Comparison of ENCODE assay signal across 9 cellular contexts in genomic region chr9:134026561-134026960, GRCh38. TPM values are rescaled to one million over a fixed set of nuclear protein-coding genes. Genes with fewer than 3 reads are reported as not detected.
A peak's percentile ranks its signal among the peaks of the same experiment; 100 is the strongest.
DNase-seq lines count a peak whose midpoint lies in the region; ATAC-seq and TF ChIP-seq lines count a peak whose summit lies in the region.
"Had no signal": no experiment of that assay in that cellular context is flagged by ENCODE, and none has a peak within 500 bp of the region (broad histone marks: within the 10 kb centered on the region; RNA-seq: fewer than 3 reads in every experiment).

No MANE protein-coding gene starts in this region.

- ATAC-seq in left ventricle myocardium superior (no peak), GM21360 (IDR thresholded peaks at IDR 0.05; ENCODE audit: unreplicated experiment) (no peak)
- no peak for ATAC-seq in activated naive CD8-positive, alpha-beta T cell treated with anti-CD3 and anti-CD28 coated beads, Interleukin-2, amount 50 U/mL, for 24 hours

- DNase-seq in left ventricle myocardium inferior = no peak
- DNase-seq in left ventricle myocardium superior = no peak
- DNase-seq in activated naive CD8-positive, alpha-beta T cell treated with anti-CD3 and anti-CD28 coated beads, Interleukin-2, amount 50 U/mL, for 24 hours = no peak
- no peak for DNase-seq in mesenchymal stem cell
- DNase-seq in DMS 273 treated with DMSO at 0.1 percent for 48 hours (lab: John Stamatoyannopoulos, UW) = no peak
- DNase-seq in stimulated activated CD4-positive, alpha-beta T cell treated with anti-CD3 and anti-CD28 coated beads, Interleukin-4, amount 100 ng/mL, for 24 hours = no peak
- DNase-seq in NCI-H510A treated with DMSO at 0.1 percent for 48 hours (lab: John Stamatoyannopoulos, UW) = no peak
- DNase-seq: H7 had no signal

- H3K4me3 Mint-ChIP-seq in activated naive CD8-positive, alpha-beta T cell treated with anti-CD3 and anti-CD28 coated beads, Interleukin-2, amount 50 U/mL, for 24 hours = peak overlapping the region; percentile 79

- no peak overlapping the region for H3K27ac Mint-ChIP-seq in activated naive CD8-positive, alpha-beta T cell treated with anti-CD3 and anti-CD28 coated beads, Interleukin-2, amount 50 U/mL, for 24 hours

- intact Hi-C loops in left ventricle myocardium inferior (cut with micrococcal nuclease) = no loop called here
- intact Hi-C loops in left ventricle myocardium superior (cut with micrococcal nuclease) = no loop called here

- H3K9me3 Mint-ChIP-seq in activated naive CD8-positive, alpha-beta T cell treated with anti-CD3 and anti-CD28 coated beads, Interleukin-2, amount 50 U/mL, for 24 hours = no peaks in the 10 kb centered on the region

- H3K4me2 ChIP-seq in mesenchymal stem cell (ENCODE audit: low read length, poor library complexity, severe bottlenecking) = peak overlapping the region; percentile 67

- peak overlapping the region; percentile 89 for H3K9ac ChIP-seq in mesenchymal stem cell (ENCODE audit: low read length)

- H3K27me3 Mint-ChIP-seq in activated naive CD8-positive, alpha-beta T cell treated with anti-CD3 and anti-CD28 coated beads, Interleukin-2, amount 50 U/mL, for 24 hours = no peaks in the 10 kb centered on the region

- H4K91ac ChIP-seq in mesenchymal stem cell (ENCODE audit: low read length) = no peak overlapping the region

- H3K36me3 Mint-ChIP-seq in activated naive CD8-positive, alpha-beta T cell treated with anti-CD3 and anti-CD28 coated beads, Interleukin-2, amount 50 U/mL, for 24 hours (ENCODE audit: low read depth) = peaks cover 3% of the 10 kb centered on the region

- H3K79me1 ChIP-seq in mesenchymal stem cell (replicated peaks; ENCODE audit: low read length, poor library complexity, severe bottlenecking) = peaks cover 25% of the 10 kb centered on the region

- peaks cover 4% of the 10 kb centered on the region for H3K4me1 Mint-ChIP-seq in activated naive CD8-positive, alpha-beta T cell treated with anti-CD3 and anti-CD28 coated beads, Interleukin-2, amount 50 U/mL, for 24 hours

- H3K36me3 ChIP-seq in left ventricle myocardium inferior = peaks cover 16% of the 10 kb centered on the region
- peaks cover 41 to 43% of the 10 kb centered on the region in 2 experiments for H3K36me3 ChIP-seq in mesenchymal stem cell (ENCODE audit: control insufficient read depth in 1 of 2, insufficient read depth in 2 of 2, low read depth in 1 of 2, low read length in 2 of 2)

- 93% methylated on average over 18 of the region's 18 CpGs for WGBS in mesenchymal stem cell

- H2AFZ ChIP-seq in mesenchymal stem cell (ENCODE audit: low read depth, low read length) = no peak overlapping the region

- H3K4me1 ChIP-seq in left ventricle myocardium inferior (peaks cover 16% of the 10 kb centered on the region), mesenchymal stem cell (ENCODE audit: control insufficient read depth, insufficient read depth, low read depth, low read length) (peaks cover 11% of the 10 kb centered on the region)

- H3K4me3 ChIP-seq in left ventricle myocardium inferior (peak overlapping the region; percentile 78), mesenchymal stem cell (ENCODE audit: insufficient read depth in 1 of 2, low read depth in 1 of 2, low read length in 2 of 2) (peak overlapping the region in 1 of 2 experiments; percentile 89)

- no peak overlapping the region for H4K8ac ChIP-seq in mesenchymal stem cell (ENCODE audit: low read length)

- no peak overlapping the region for H3K4ac ChIP-seq in mesenchymal stem cell (ENCODE audit: low read depth in 1 of 2, low read length in 2 of 2)

- no peak for TF ChIP-seq CTCF in left ventricle myocardium inferior (IDR thresholded peaks at IDR 0.05; ENCODE audit: borderline replicate concordance)

- H2BK120ac ChIP-seq in mesenchymal stem cell (ENCODE audit: low read depth, low read length) = no peak overlapping the region

- no peaks in the 10 kb centered on the region for H3K27me3 ChIP-seq in left ventricle myocardium inferior (ENCODE audit: low read depth)
- no peaks in the 10 kb centered on the region for H3K27me3 ChIP-seq in mesenchymal stem cell (ENCODE audit: control insufficient read depth in 1 of 2, insufficient read depth in 1 of 2, low read length in 2 of 2)

- H3K9me3 ChIP-seq in left ventricle myocardium inferior (replicated peaks) = no peaks in the 10 kb centered on the region
- H3K9me3 ChIP-seq in mesenchymal stem cell (ENCODE audit: control insufficient read depth, low read length) = no peaks in the 10 kb centered on the region

- H2AK5ac ChIP-seq in mesenchymal stem cell (ENCODE audit: low read length, severe bottlenecking) = no peak overlapping the region

- no peak overlapping the region for H2BK15ac ChIP-seq in mesenchymal stem cell (ENCODE audit: low read depth, poor library complexity, severe bottlenecking)

- H3K27ac ChIP-seq in left ventricle myocardium inferior (replicated peaks) (no peak overlapping the region), mesenchymal stem cell (ENCODE audit: low read length, poor library complexity, severe bottlenecking) (no peak overlapping the region)

- H2BK12ac ChIP-seq in mesenchymal stem cell (ENCODE audit: low read length in 2 of 2) = no peak overlapping the region

- H2BK5ac ChIP-seq in mesenchymal stem cell (ENCODE audit: low read depth, low read length, poor library complexity, severe bottlenecking) = no peak overlapping the region

- no peak overlapping the region for H3K18ac ChIP-seq in mesenchymal stem cell (ENCODE audit: low read depth in 1 of 2, low read length in 2 of 2)

- H3K23ac ChIP-seq in mesenchymal stem cell (ENCODE audit: low read length in 2 of 2) = no peak overlapping the region

- no peak overlapping the region for H3K14ac ChIP-seq in mesenchymal stem cell (ENCODE audit: low read length in 2 of 2)

RNA-seq across cellular contexts. Expression of gene BRD3OS, which starts 1.3 kb away (rescaled TPM):
- 5.7 TPM for total RNA-seq in left ventricle myocardium inferior
- 4.7 TPM for total RNA-seq in left ventricle myocardium superior
- 23.6 TPM for polyA plus RNA-seq in mesenchymal stem cell (2013, experiment 1 of 2)
- 26.5 TPM for polyA plus RNA-seq in mesenchymal stem cell (2013, experiment 2 of 2)

RNA-seq across cellular contexts. Expression of gene VAV2, which starts 34.4 kb away (rescaled TPM):
- total RNA-seq in left ventricle myocardium inferior (4.1 TPM), left ventricle myocardium superior (6.1 TPM)
- 11.6 TPM for polyA plus RNA-seq in mesenchymal stem cell (2013, experiment 1 of 2)
- polyA plus RNA-seq in mesenchymal stem cell (2013, experiment 2 of 2) = 11.1 TPM

RNA-seq across cellular contexts. Expression of gene BRD3, which starts 41.3 kb away (rescaled TPM):
- total RNA-seq in left ventricle myocardium inferior (24.7 TPM), left ventricle myocardium superior (28.7 TPM)
- polyA plus RNA-seq in mesenchymal stem cell (2013, experiment 1 of 2) = 15.9 TPM
- 15.0 TPM for polyA plus RNA-seq in mesenchymal stem cell (2013, experiment 2 of 2)
